28 cellular contexts compared by ENCODE assay signal in genomic region chr13:106550570-106551135, GRCh38. TPM values are rescaled to one million over a fixed set of nuclear protein-coding genes. Genes with fewer than 3 reads are reported as not detected.
DNase-seq lines count a peak whose midpoint lies in the region; ATAC-seq and TF ChIP-seq lines count a peak whose summit lies in the region.
"Had no signal": no experiment of that assay in that cellular context is flagged by ENCODE, and none has a peak within 500 bp of the region (broad histone marks: within the 10 kb centered on the region; RNA-seq: fewer than 3 reads in every experiment).

No MANE protein-coding gene starts in this region.

- H3K27ac Mint-ChIP-seq in activated naive CD4-positive, alpha-beta T cell treated with anti-CD3 and anti-CD28 coated beads, Interleukin-2, amount 50 U/mL, for 24 hours = peak overlapping the region; percentile 5
- H3K27ac Mint-ChIP-seq in activated naive CD4-positive, alpha-beta T cell treated with anti-CD3 and anti-CD28 coated beads, Interleukin-2, amount 50 U/mL, for 72 hours = peak overlapping the region in 1 of 2 donors; percentile 12
- H3K27ac Mint-ChIP-seq: activated B cell treated with CpG ODN at 0.5 μM for 24 hours; T-helper 2 cell treated with Interferon-gamma antibody and Interleukin-4, amounts not matched to agents 5 μg/mL and 100 μg/mL, for 36 hours had no signal

- H3K4me2 ChIP-seq in osteoblast (ENCODE audit: insufficient read depth, low read length) = no peak overlapping the region
- H3K4me2 ChIP-seq: BLaER1 had no signal

- H3K9me3 Mint-ChIP-seq in activated naive CD4-positive, alpha-beta T cell treated with anti-CD3 and anti-CD28 coated beads, Interleukin-2, amount 50 U/mL, for 24 hours = no peaks in the 10 kb centered on the region
- no peaks in the 10 kb centered on the region for H3K9me3 Mint-ChIP-seq in activated naive CD4-positive, alpha-beta T cell treated with anti-CD3 and anti-CD28 coated beads, Interleukin-2, amount 50 U/mL, for 72 hours
- H3K9me3 Mint-ChIP-seq: activated B cell treated with CpG ODN at 0.5 μM for 24 hours; T-helper 2 cell treated with Interferon-gamma antibody and Interleukin-4, amounts not matched to agents 5 μg/mL and 100 μg/mL, for 36 hours had no signal

- peaks cover 26% of the 10 kb centered on the region for H4K20me1 ChIP-seq in osteoblast (ENCODE audit: insufficient read depth, low read length)

- H3K4me3 ChIP-seq in heart left ventricle (no peak overlapping the region), osteoblast (ENCODE audit: insufficient read depth, low read length) (no peak overlapping the region)
- H3K4me3 ChIP-seq: BLaER1, HAP-1, spleen, thoracic aorta had no signal

- H3K79me2 ChIP-seq in osteoblast (ENCODE audit: insufficient read depth, low read length) = peaks cover 98% of the 10 kb centered on the region

- H3K36me3 ChIP-seq in heart left ventricle (peaks cover 0 to 69% (median 61%) of the 10 kb centered on the region in 9 donors), osteoblast (ENCODE audit: insufficient read depth, low read length) (peaks cover 29% of the 10 kb centered on the region)

- no peak for TF ChIP-seq CTCF in VCaP (conservative IDR thresholded peaks at IDR 0.05)
- no peak for TF ChIP-seq CTCF in heart left ventricle (IDR thresholded peaks at IDR 0.05)
- TF ChIP-seq CTCF in osteoblast (IDR thresholded peaks at IDR 0.05; ENCODE audit: extremely low read depth, low read depth, low read length) = no peak

- H3K27me3 ChIP-seq in heart left ventricle (no peaks in the 10 kb centered on the region), osteoblast (ENCODE audit: insufficient read depth, low read length) (no peaks in the 10 kb centered on the region)
- H3K27me3 ChIP-seq: BLaER1, spleen had no signal

- no peak for TF ChIP-seq POLR2A in heart left ventricle (IDR thresholded peaks at IDR 0.05)

- H3K27me3 Mint-ChIP-seq in activated naive CD4-positive, alpha-beta T cell treated with anti-CD3 and anti-CD28 coated beads, Interleukin-2, amount 50 U/mL, for 24 hours = no peaks in the 10 kb centered on the region
- H3K27me3 Mint-ChIP-seq: activated B cell treated with CpG ODN at 0.5 μM for 24 hours had no signal

- H3K4me1 Mint-ChIP-seq in activated naive CD4-positive, alpha-beta T cell treated with anti-CD3 and anti-CD28 coated beads, Interleukin-2, amount 50 U/mL, for 24 hours = peaks cover 66% of the 10 kb centered on the region

- H3K9me3 ChIP-seq in heart left ventricle = no peaks in the 10 kb centered on the region
- no peaks in the 10 kb centered on the region for H3K9me3 ChIP-seq in osteoblast (ENCODE audit: low read depth, low read length)
- H3K9me3 ChIP-seq: BLaER1, HAP-1, spleen, thoracic aorta had no signal

- peak overlapping the region; percentile 27 for H3K27ac ChIP-seq in VCaP
- peak overlapping the region in 4 of 12 donors; percentile 7 to 36 (median 19) for H3K27ac ChIP-seq in heart left ventricle
- no peak overlapping the region for H3K27ac ChIP-seq in osteoblast (ENCODE audit: low read depth, low read length)
- H3K27ac ChIP-seq: BLaER1, RWPE1, spleen had no signal

- H2AFZ ChIP-seq in osteoblast (ENCODE audit: low read length) = no peak overlapping the region

- ATAC-seq in activated naive CD4-positive, alpha-beta T cell treated with anti-CD3 and anti-CD28 coated beads, Interleukin-2, amount 50 U/mL, for 72 hours = no peak
- ATAC-seq in heart left ventricle (peak; percentile 46 to 83 (median 62)), sciatic nerve (peak; percentile 41), GM21367 (IDR thresholded peaks at IDR 0.05; ENCODE audit: unreplicated experiment) (no peak)

- H3K4me3 Mint-ChIP-seq in activated naive CD4-positive, alpha-beta T cell treated with anti-CD3 and anti-CD28 coated beads, Interleukin-2, amount 50 U/mL, for 24 hours = no peak overlapping the region
- H3K4me3 Mint-ChIP-seq: activated B cell treated with CpG ODN at 0.5 μM for 24 hours; T-helper 2 cell treated with Interferon-gamma antibody and Interleukin-4, amounts not matched to agents 5 μg/mL and 100 μg/mL, for 36 hours had no signal

- intact Hi-C loops in heart left ventricle (cut with DNase I) (loop anchor here in 1 of 10 donors (5.0 kb wide), 1 partner anchor 72 kb away; no protein-coding TSS in a partner anchor), sciatic nerve (cut with DNase I) (no loop called here)

- H3K4me1 ChIP-seq in heart left ventricle = peaks cover 0 to 48% (median 27%) of the 10 kb centered on the region in 12 donors
- peaks cover 8% of the 10 kb centered on the region for H3K4me1 ChIP-seq in osteoblast (ENCODE audit: insufficient read depth, low read length)
- H3K4me1 ChIP-seq: BLaER1, HAP-1 had no signal

- WGBS in heart left ventricle, 4 donors = 37 to 51% (median 44%) methylated on average over 4 of the region's 4 CpGs

- peaks cover 13% of the 10 kb centered on the region for H3K36me3 Mint-ChIP-seq in activated naive CD4-positive, alpha-beta T cell treated with anti-CD3 and anti-CD28 coated beads, Interleukin-2, amount 50 U/mL, for 24 hours
- H3K36me3 Mint-ChIP-seq in activated naive CD4-positive, alpha-beta T cell treated with anti-CD3 and anti-CD28 coated beads, Interleukin-2, amount 50 U/mL, for 72 hours = peaks cover 19 to 20% of the 10 kb centered on the region in 2 donors

- no peak for DNase-seq in activated naive CD4-positive, alpha-beta T cell treated with anti-CD3 and anti-CD28 coated beads, Interleukin-2, amount 50 U/mL, for 72 hours (ENCODE audit: low spot score in 2 of 2)
- DNase-seq in heart left ventricle (peak in 1 of 5 donors; percentile 23), sciatic nerve (ENCODE audit: low spot score) (no peak), NK-92 (lab: John Stamatoyannopoulos, UW; ENCODE audit: unreplicated experiment) (no peak), osteoblast (ENCODE audit: insufficient read length, low spot score, missing footprints) (no peak)
- DNase-seq: activated B cell treated with CpG ODN at 0.5 μM for 24 hours; activated CD4-positive, alpha-beta T cell treated with anti-CD3 and anti-CD28 coated beads, Interleukin-2, amount 50 U/mL, for 4 hours; activated CD8-positive, alpha-beta memory T cell treated with anti-CD3 and anti-CD28 coated beads, Interleukin-2, amount 50 U/mL, for 48 hours; activated gamma-delta T cell; anterior cingulate cortex; caudate nucleus; DND-41; mesendoderm; NCI-H1105; NCI-H2029; NCI-H226; NCI-H748 treated with DMSO at 0.1 percent for 48 hours; spleen; stimulated activated CD4-positive, alpha-beta T cell treated with anti-CD3 and anti-CD28 coated beads, Interleukin-4, amount 100 ng/mL, for 1 hour; stimulated activated naive CD4-positive, alpha-beta T cell treated with Interleukin-2 at 50 U/mL for 16 hours had no signal

RNA-seq across cellular contexts. Expression of gene EFNB2, which starts 15.2 kb away (rescaled TPM):
- total RNA-seq in activated naive CD4-positive, alpha-beta T cell treated with anti-CD3 and anti-CD28 coated beads, Interleukin-2, amount 50 U/mL, for 72 hours = not detected
- total RNA-seq in heart left ventricle (10 to 100 TPM in 7 of 9 donors, 1 to 10 TPM in 2; 8.6 to 20.2 (median 12.7) TPM), sciatic nerve (37.0 TPM), osteoblast (10.0 and 17.0 TPM in 2 replicates)
- polyA plus RNA-seq in heart left ventricle = 10 to 100 TPM in 1 of 2 donors, 1 to 10 TPM in 1; 7.3 to 17.7 TPM

RNA-seq across cellular contexts. Expression of gene ARGLU1, which starts 17.3 kb away (rescaled TPM):
- total RNA-seq in activated naive CD4-positive, alpha-beta T cell treated with anti-CD3 and anti-CD28 coated beads, Interleukin-2, amount 50 U/mL, for 72 hours = 10 to 100 TPM; 78.2 to 79.3 TPM
- total RNA-seq in heart left ventricle (10 to 100 TPM; 14.2 to 35.6 (median 28.1) TPM), sciatic nerve (150 TPM), osteoblast (42.0 and 51.0 TPM in 2 replicates)
- polyA plus RNA-seq in heart left ventricle = 10 to 100 TPM; 25.7 to 54.0 TPM

Comparison
In these comparisons a context has a peak if more than half of its experiments do, and no peak if none do; other contexts are left out.
1. ATAC-seq: peak in heart left ventricle (4 of 4) and sciatic nerve (single experiment); none in activated naive CD4-positive, alpha-beta T cell treated with anti-CD3 and anti-CD28 coated beads, Interleukin-2, amount 50 U/mL, for 72 hours (0 of 2) and GM21367 (single experiment).
2. RNA of gene EFNB2, which starts 15.2 kb away (total RNA-seq): 37.0 TPM in sciatic nerve (single experiment), 10.0 to 17.0 TPM in osteoblast and 8.6 to 20.2 TPM in heart left ventricle; not detected in activated naive CD4-positive, alpha-beta T cell treated with anti-CD3 and anti-CD28 coated beads, Interleukin-2, amount 50 U/mL, for 72 hours; every median in the first group is over 4 times any median in the second.